ENCODE assay signal across 2 cellular contexts in genomic region chr15:101280007-101280406, GRCh38.
TF ChIP-seq lines count a peak whose summit lies in the region.

No MANE protein-coding gene starts in this region.

TF ChIP-seq in GM12878, 131 proteins besides CTCF, POLR2A, EP300 and RAD21:
- TF ChIP-seq JUNB (IDR thresholded peaks at IDR 0.05) (no peak), JUND (IDR thresholded peaks at IDR 0.05; ENCODE audit: low read depth, low read length) (no peak), USF2 (IDR thresholded peaks at IDR 0.05; ENCODE audit: borderline replicate concordance, low read depth, low read length) (no peak), POLR2AphosphoS5 (IDR thresholded peaks at IDR 0.05; ENCODE audit: low read length) (peak; percentile 46; the same call in 1 of the 2 replicates), SUPT20H (IDR thresholded peaks at IDR 0.05; ENCODE audit: borderline replicate concordance, control insufficient read depth, low read depth, low read length) (no peak), CBX5 (IDR thresholded peaks at IDR 0.05; ENCODE audit: low read depth) (no peak), GABPA (IDR thresholded peaks at IDR 0.05; ENCODE audit: low read depth) (no peak), SMARCA5 (IDR thresholded peaks at IDR 0.05) (no peak), YY1 (IDR thresholded peaks at IDR 0.05; ENCODE audit: low read depth, low read length) (no peak)
TF ChIP-seq in GM12878: peak in this region for 1.

TF ChIP-seq in SK-N-SH, 30 proteins besides CTCF, POLR2A, EP300 and RAD21:
- no peak for TF ChIP-seq MEF2A (IDR thresholded peaks at IDR 0.05; ENCODE audit: borderline replicate concordance, low read depth)
- no peak for TF ChIP-seq ZBTB33 (IDR thresholded peaks at IDR 0.05; ENCODE audit: borderline replicate concordance, low read depth)
- no peak for TF ChIP-seq FOXM1 (IDR thresholded peaks at IDR 0.05; ENCODE audit: low read depth)
- no peak for TF ChIP-seq SMC3 (IDR thresholded peaks at IDR 0.05; ENCODE audit: low read depth, low read length)
- no peak for TF ChIP-seq JUND (IDR thresholded peaks at IDR 0.05)
- no peak for TF ChIP-seq PBX3 (IDR thresholded peaks at IDR 0.05)
- no peak for TF ChIP-seq FOXJ3 (CRISPR knock-in tag; IDR thresholded peaks at IDR 0.05)
- TF ChIP-seq NFIC (IDR thresholded peaks at IDR 0.05; ENCODE audit: borderline replicate concordance) = no peak
- no peak for TF ChIP-seq RXRA (IDR thresholded peaks at IDR 0.05; ENCODE audit: borderline replicate concordance, low read depth)
- TF ChIP-seq CHD2 (IDR thresholded peaks at IDR 0.05; ENCODE audit: low read length, partially characterized antibody) = no peak
- no peak for TF ChIP-seq GATA2 (CRISPR knock-in tag; IDR thresholded peaks at IDR 0.05)
- no peak for TF ChIP-seq REST (IDR thresholded peaks at IDR 0.05; ENCODE audit: low read depth, low read length)
